ENCODE assay signal across 8 cellular contexts in genomic region chr1:39901486-39902120, GRCh38. TPM values are rescaled to one million over a fixed set of nuclear protein-coding genes. Genes with fewer than 3 reads are reported as not detected.
DNase-seq lines count a peak whose midpoint lies in the region; ATAC-seq and TF ChIP-seq lines count a peak whose summit lies in the region.

Gene MYCL (minus strand): TSS chr1:39901917. CDS start chr1:39901434, 483 bp downstream.

- no peaks in the 10 kb centered on the region for H3K9me3 ChIP-seq in neural progenitor cell (ENCODE audit: low read depth)

- H3K4me3 ChIP-seq in neural progenitor cell = peak within 1 kb of the TSS; percentile 82

- H3F3A ChIP-seq in neural progenitor cell (ENCODE audit: low read depth) = peaks cover 52% of the 10 kb centered on the region

- H3K27me3 Mint-ChIP-seq in Calu3 (ENCODE audit: unreplicated experiment) = peaks cover 59% of the 10 kb centered on the region
- peaks cover 41% of the 10 kb centered on the region for H3K27me3 Mint-ChIP-seq in activated T-helper 17 cell treated with anti-CD3 and anti-CD28 coated beads, Interleukin-2, amount 50 U/mL, for 72 hours
- H3K27me3 Mint-ChIP-seq in neural progenitor cell (ENCODE audit: insufficient read depth, low read depth) = peaks cover 11% of the 10 kb centered on the region

- H3K9me3 Mint-ChIP-seq in Calu3 (ENCODE audit: low read depth, unreplicated experiment) (no peaks in the 10 kb centered on the region), neural progenitor cell (no peaks in the 10 kb centered on the region)
- no peaks in the 10 kb centered on the region for H3K9me3 Mint-ChIP-seq in activated T-helper 17 cell treated with anti-CD3 and anti-CD28 coated beads, Interleukin-2, amount 50 U/mL, for 72 hours

- CTCF ChIA-PET in Calu3 (lab: Charles Lee) = interaction anchor here (0.7 to 2.6 kb wide), 18 partner anchors 8 to 473 kb away, joined by 3 to 26 read pairs (median 4); no protein-coding TSS in a partner anchor

- no peaks in the 10 kb centered on the region for H3K36me3 ChIP-seq in neural progenitor cell

- H3K4me1 Mint-ChIP-seq in Calu3 (ENCODE audit: low read depth, unreplicated experiment) (peaks cover 12% of the 10 kb centered on the region), neural progenitor cell (peaks cover 41% of the 10 kb centered on the region)
- no peaks in the 10 kb centered on the region for H3K4me1 Mint-ChIP-seq in activated T-helper 17 cell treated with anti-CD3 and anti-CD28 coated beads, Interleukin-2, amount 50 U/mL, for 72 hours

- BruUV-seq in Calu3 (replicated peaks; lab: Mats Ljungman, UMichigan) = no TSS peak

- H4K20me1 ChIP-seq in neural progenitor cell (ENCODE audit: low read depth) = peaks cover 31% of the 10 kb centered on the region

- H3K36me3 Mint-ChIP-seq in Calu3 (ENCODE audit: insufficient read depth, unreplicated experiment) (peaks cover 14% of the 10 kb centered on the region), neural progenitor cell (peaks cover 2% of the 10 kb centered on the region)
- H3K36me3 Mint-ChIP-seq in activated T-helper 17 cell treated with anti-CD3 and anti-CD28 coated beads, Interleukin-2, amount 50 U/mL, for 72 hours (ENCODE audit: low read depth) = no peaks in the 10 kb centered on the region

- peaks cover 38% of the 10 kb centered on the region for H3K27me3 ChIP-seq in neural progenitor cell

- DNase-seq in Calu3 (peak; percentile 94), HT-29 (ENCODE audit: low spot score) (peak; percentile 94), RKO (ENCODE audit: low spot score) (peak; percentile 81), foreskin melanocyte (peak; percentile 29), neural progenitor cell (ENCODE audit: low spot score) (peak; percentile 95), superior temporal gyrus (ENCODE audit: extremely low spot score) (peak; percentile 64)

- intact Hi-C loops in Calu3 (cut with micrococcal nuclease; ENCODE audit: unreplicated experiment) = loop anchor here (2.0 to 5.0 kb wide), 2 partner anchors 54 to 85 kb away; no protein-coding TSS in a partner anchor

- H2AFZ ChIP-seq in neural progenitor cell (replicated peaks) = peak within 1 kb of the TSS; percentile 53

- TF ChIP-seq CTCF in Calu3 (IDR thresholded peaks at IDR 0.05; ENCODE audit: unreplicated experiment) = no peak
- no peak for TF ChIP-seq CTCF in neural progenitor cell (IDR thresholded peaks at IDR 0.05)

- peak; percentile 14 for ATAC-seq in GM19468 (IDR thresholded peaks at IDR 0.05; ENCODE audit: extremely low read depth, unreplicated experiment)
- peak; percentile 86 for ATAC-seq in activated T-helper 17 cell treated with anti-CD3 and anti-CD28 coated beads, Interleukin-2, amount 50 U/mL, for 72 hours (replicated peaks)

- H3K27ac Mint-ChIP-seq in Calu3 (ENCODE audit: unreplicated experiment) = no peak within 1 kb of the TSS
- no peak within 1 kb of the TSS for H3K27ac Mint-ChIP-seq in activated T-helper 17 cell treated with anti-CD3 and anti-CD28 coated beads, Interleukin-2, amount 50 U/mL, for 72 hours
- peak within 1 kb of the TSS; percentile 60 for H3K27ac Mint-ChIP-seq in neural progenitor cell

- no peak within 1 kb of the TSS for H3K27ac ChIP-seq in neural progenitor cell

- H3K4me3 Mint-ChIP-seq in Calu3 (ENCODE audit: low read depth, unreplicated experiment) (peak within 1 kb of the TSS; percentile 86), neural progenitor cell (peak within 1 kb of the TSS; percentile 98)
- H3K4me3 Mint-ChIP-seq in activated T-helper 17 cell treated with anti-CD3 and anti-CD28 coated beads, Interleukin-2, amount 50 U/mL, for 72 hours = peak within 1 kb of the TSS; percentile 56

- H3K79me2 ChIP-seq in neural progenitor cell (ENCODE audit: low read depth) = peaks cover 16% of the 10 kb centered on the region

- peak within 1 kb of the TSS; percentile 58 for H3K9ac ChIP-seq in neural progenitor cell

- peak within 1 kb of the TSS; percentile 97 for H3K4me2 ChIP-seq in neural progenitor cell

- H3K4me1 ChIP-seq in neural progenitor cell = peaks cover 37% of the 10 kb centered on the region

RNA-seq across cellular contexts. Expression of gene MYCL, which starts in this region (rescaled TPM):
- total RNA-seq in Calu3 (2022) = 0.59 and 0.78 TPM in 2 replicates
- total RNA-seq in HT-29 (2014; rRNA removed; shearing (Covaris generic)) = 11.6 and 12.4 TPM in 2 replicates
- total RNA-seq in activated T-helper 17 cell treated with anti-CD3 and anti-CD28 coated beads, Interleukin-2, amount 50 U/mL, for 72 hours = under 1 TPM in 1 of 2 donors, not detected in 1; 0.09 TPM
- 21.8 and 39.8 TPM in 2 replicates for total RNA-seq in neural progenitor cell (ENCODE audit: low replicate concordance)

Comparison
In these comparisons a context has a peak if more than half of its experiments do, and no peak if none do; other contexts are left out.
1. Peak in DNase-seq in Calu3; RNA of the gene not detected or under 1 TPM.
2. Peak in ATAC-seq in activated T-helper 17 cell treated with anti-CD3 and anti-CD28 coated beads, Interleukin-2, amount 50 U/mL, for 72 hours; RNA of the gene not detected or under 1 TPM.
3. DNase-seq: peak in every context shown above with its lines; median percentile 95 in neural progenitor cell; 94 in Calu3; 94 in HT-29; 81 in RKO; 64 in superior temporal gyrus; 29 in foreskin melanocyte.